Comparison of ENCODE assay signal across 27 cellular contexts in the genomic region with DNA sequence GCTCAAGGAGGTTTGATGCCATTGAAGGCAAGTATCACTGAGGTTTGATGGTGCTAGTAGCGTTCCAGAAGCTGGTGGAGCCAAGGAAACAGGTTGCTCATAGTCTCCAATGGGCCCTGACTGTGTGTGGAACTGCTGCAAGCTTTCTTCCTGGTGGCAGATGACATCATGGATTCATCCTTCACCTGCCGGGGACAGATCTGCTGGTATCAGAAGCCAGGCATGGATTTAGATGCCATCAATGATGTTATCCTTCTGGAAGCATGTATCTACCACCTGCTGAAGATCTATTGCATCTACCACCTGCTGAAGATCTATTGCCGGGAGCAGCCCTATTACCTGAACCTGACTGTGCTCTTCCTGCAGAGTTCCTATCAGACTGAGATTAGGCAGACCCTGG.
"Had no signal": no experiment of that assay in that cellular context is flagged by ENCODE, and none has a peak within 500 bp of the region (broad histone marks: within the 10 kb centered on the region; RNA-seq: fewer than 3 reads in every experiment).

No MANE protein-coding gene starts in this region.

- H3K27me3 Mint-ChIP-seq: stimulated activated memory B cell treated with anti-CD40 and anti-IgM and Interleukin-4, amounts not matched to agents 10 μg/mL and 1 μg/mL and 100 μg/mL, for 72 hours; stimulated activated naive B cell treated with anti-CD40 and anti-IgM and Interleukin-4, amounts not matched to agents 10 μg/mL and 1 μg/mL and 100 μg/mL, for 72 hours; stimulated activated naive CD8-positive, alpha-beta T cell treated with anti-CD3 and anti-CD28 coated beads, Interleukin-15, amount 100 ng/mL, for 72 hours; stimulated activated naive CD8-positive, alpha-beta T cell treated with anti-CD3 and anti-CD28 coated beads, Interleukin-15, Interleukin-2, amounts not matched to agents 100 ng/mL and 50 ng/mL, for 24 hours; type B pancreatic cell had no signal

- H3K9me3 ChIP-seq: suprapubic skin, testis, thoracic aorta, thyroid gland, tibial artery, transverse colon, upper lobe of right lung, uterus, vagina had no signal

- DNase-seq: stimulated activated CD4-positive, alpha-beta T cell treated with anti-CD3 and anti-CD28 coated beads, Interleukin-2, amount 100 ng/mL, for 48 hours; stimulated activated CD4-positive, alpha-beta T cell treated with anti-CD3 and anti-CD28 coated beads, Interleukin-4, amount 100 ng/mL, for 1 hour; stimulated activated CD4-positive, alpha-beta T cell treated with anti-CD3 and anti-CD28 coated beads, Interleukin-4, amount 100 ng/mL, for 24 hours; stimulated activated CD4-positive, alpha-beta T cell treated with anti-CD3 and anti-CD28 coated beads, Interleukin-4, amount 100 ng/mL, for 4 hours; stimulated activated CD8-positive, alpha-beta memory T cell treated with anti-CD3 and anti-CD28 coated beads, Interleukin-4, amount 100 ng/mL, for 48 hours; stimulated activated naive B cell treated with anti-CD40 and anti-IgM and Interleukin-4, amounts not matched to agents 10 μg/mL and 1 μg/mL and 100 μg/mL, for 72 hours; stimulated activated naive CD4-positive, alpha-beta T cell; stimulated activated naive CD4-positive, alpha-beta T cell treated with Interleukin-2 at 50 U/mL for 16 hours; stimulated activated naive CD8-positive, alpha-beta T cell treated with anti-CD3 and anti-CD28 coated beads, Interleukin-15, amount 100 ng/mL, for 72 hours; stimulated activated naive CD8-positive, alpha-beta T cell treated with anti-CD3 and anti-CD28 coated beads, Interleukin-15, Interleukin-2, amounts not matched to agents 100 U/mL and 50 U/mL, for 24 hours; stomach; substantia nigra; testis; thyroid gland; tibial artery; transverse colon; upper lobe of left lung; upper lobe of right lung; uterus had no signal

- H3K36me3 Mint-ChIP-seq: stimulated activated effector memory CD8-positive, alpha-beta T cell treated with anti-CD3 and anti-CD28 coated beads, Interleukin-12 subunit alpha, Interleukin-12 subunit beta, amount 100 ng/mL, for 72 hours; stimulated activated memory B cell treated with anti-CD40 and anti-IgM and Interleukin-4, amounts not matched to agents 10 μg/mL and 1 μg/mL and 100 μg/mL, for 72 hours; stimulated activated naive B cell treated with anti-CD40 and anti-IgM and Interleukin-4, amounts not matched to agents 10 μg/mL and 1 μg/mL and 100 μg/mL, for 72 hours; type B pancreatic cell had no signal

- H3K4me3 ChIP-seq: stomach, suprapubic skin, testis, thoracic aorta, thyroid gland, tibial artery, tibial nerve, transverse colon, upper lobe of left lung, upper lobe of right lung, uterus, vagina had no signal

- H3K27me3 ChIP-seq: stomach, suprapubic skin, testis, thyroid gland, tibial artery, tibial nerve, transverse colon, upper lobe of left lung, upper lobe of right lung, uterus, vagina had no signal

- H3K36me3 ChIP-seq: stomach, suprapubic skin, thoracic aorta, thyroid gland, tibial artery, tibial nerve, transverse colon, upper lobe of left lung, upper lobe of right lung, uterus, vagina had no signal

- H3K4me1 ChIP-seq: stomach, suprapubic skin, testis, thyroid gland, tibial artery, tibial nerve, transverse colon, upper lobe of left lung, upper lobe of right lung, uterus, vagina had no signal

- H3K4me1 Mint-ChIP-seq: stimulated activated effector memory CD8-positive, alpha-beta T cell treated with anti-CD3 and anti-CD28 coated beads, Interleukin-12 subunit alpha, Interleukin-12 subunit beta, amount 100 ng/mL, for 72 hours; stimulated activated memory B cell treated with anti-CD40 and anti-IgM and Interleukin-4, amounts not matched to agents 10 μg/mL and 1 μg/mL and 100 μg/mL, for 72 hours; stimulated activated naive B cell treated with anti-CD40 and anti-IgM and Interleukin-4, amounts not matched to agents 10 μg/mL and 1 μg/mL and 100 μg/mL, for 72 hours; stimulated activated naive CD8-positive, alpha-beta T cell treated with anti-CD3 and anti-CD28 coated beads, Interleukin-15, amount 100 ng/mL, for 72 hours had no signal

- H3K4me3 Mint-ChIP-seq: stimulated activated effector memory CD8-positive, alpha-beta T cell treated with anti-CD3 and anti-CD28 coated beads, Interleukin-12 subunit alpha, Interleukin-12 subunit beta, amount 100 ng/mL, for 72 hours; stimulated activated memory B cell treated with anti-CD40 and anti-IgM and Interleukin-4, amounts not matched to agents 10 μg/mL and 1 μg/mL and 100 μg/mL, for 72 hours; stimulated activated naive B cell treated with anti-CD40 and anti-IgM and Interleukin-4, amounts not matched to agents 10 μg/mL and 1 μg/mL and 100 μg/mL, for 72 hours; stimulated activated naive CD8-positive, alpha-beta T cell treated with anti-CD3 and anti-CD28 coated beads, Interleukin-15, amount 100 ng/mL, for 72 hours; stimulated activated naive CD8-positive, alpha-beta T cell treated with anti-CD3 and anti-CD28 coated beads, Interleukin-15, Interleukin-2, amounts not matched to agents 100 ng/mL and 50 ng/mL, for 24 hours; type B pancreatic cell had no signal

- H3K27ac Mint-ChIP-seq: stimulated activated effector memory CD8-positive, alpha-beta T cell treated with anti-CD3 and anti-CD28 coated beads, Interleukin-12 subunit alpha, Interleukin-12 subunit beta, amount 100 ng/mL, for 72 hours; stimulated activated memory B cell treated with anti-CD40 and anti-IgM and Interleukin-4, amounts not matched to agents 10 μg/mL and 1 μg/mL and 100 μg/mL, for 72 hours; stimulated activated naive B cell treated with anti-CD40 and anti-IgM and Interleukin-4, amounts not matched to agents 10 μg/mL and 1 μg/mL and 100 μg/mL, for 72 hours; stimulated activated naive CD8-positive, alpha-beta T cell treated with anti-CD3 and anti-CD28 coated beads, Interleukin-15, amount 100 ng/mL, for 72 hours; stimulated activated naive CD8-positive, alpha-beta T cell treated with anti-CD3 and anti-CD28 coated beads, Interleukin-15, Interleukin-2, amounts not matched to agents 100 ng/mL and 50 ng/mL, for 24 hours; type B pancreatic cell had no signal

- H3K27ac ChIP-seq: stomach, suprapubic skin, testis, thoracic aorta, thyroid gland, tibial artery, tibial nerve, transverse colon, upper lobe of left lung, upper lobe of right lung, uterus, vagina had no signal
